14 cellular contexts compared by ENCODE assay signal in genomic region chr6:85113934-85114582, GRCh38.
DNase-seq lines count a peak whose midpoint lies in the region; TF ChIP-seq lines count a peak whose summit lies in the region.
"Had no signal": no experiment of that assay in that cellular context is flagged by ENCODE, and none has a peak within 500 bp of the region (broad histone marks: within the 10 kb centered on the region; RNA-seq: fewer than 3 reads in every experiment).

No MANE protein-coding gene starts in this region.

- WGBS in esophagus muscularis mucosa, result 32% methylated on average over 21 of the region's 21 CpGs

- no peaks in the 10 kb centered on the region for H3K79me2 ChIP-seq in parathyroid adenoma

- H3K9ac ChIP-seq in parathyroid adenoma, result no peak overlapping the region
- H3K9ac ChIP-seq: BLaER1 treated with 17β-estradiol and CSF1 and Interleukin-3, amounts not matched to agents 10 nM and 100 nM; neural progenitor cell had no signal

- intact Hi-C loops in esophagus muscularis mucosa (cut with DNase I), result no loop called here
- intact Hi-C loops in activated naive CD4-positive, alpha-beta T cell treated with anti-CD3 and anti-CD28 coated beads for 36 hours (cut with micrococcal nuclease), result no loop called here

- H3K4me1 ChIP-seq in esophagus muscularis mucosa, result peaks cover 0 to 34% (median 25%) of the 10 kb centered on the region in 4 donors
- H3K4me1 ChIP-seq in parathyroid adenoma, result no peaks in the 10 kb centered on the region
- H3K4me1 ChIP-seq: BLaER1 treated with 17β-estradiol and CSF1 and Interleukin-3, amounts not matched to agents 10 nM and 100 nM had no signal

- no peak overlapping the region for H3K27ac Mint-ChIP-seq in activated naive CD4-positive, alpha-beta T cell treated with anti-CD3 and anti-CD28 coated beads for 36 hours
- H3K27ac Mint-ChIP-seq: activated naive CD8-positive, alpha-beta T cell treated with anti-CD3 and anti-CD28 coated beads for 36 hours; neural progenitor cell had no signal

- no peaks in the 10 kb centered on the region for H3K27me3 ChIP-seq in esophagus muscularis mucosa
- no peaks in the 10 kb centered on the region for H3K27me3 ChIP-seq in parathyroid adenoma (ENCODE audit: control insufficient read depth, insufficient read depth, low read length)
- H3K27me3 ChIP-seq: BLaER1 treated with 17β-estradiol and CSF1 and Interleukin-3, amounts not matched to agents 10 nM and 100 nM; neural progenitor cell had no signal

- no peaks in the 10 kb centered on the region for H3K9me3 ChIP-seq in esophagus muscularis mucosa
- no peaks in the 10 kb centered on the region for H3K9me3 ChIP-seq in parathyroid adenoma (ENCODE audit: control insufficient read depth, low read length)
- H3K9me3 ChIP-seq: BLaER1 treated with 17β-estradiol and CSF1 and Interleukin-3, amounts not matched to agents 10 nM and 100 nM had no signal

- H3K9me3 Mint-ChIP-seq in activated naive CD4-positive, alpha-beta T cell treated with anti-CD3 and anti-CD28 coated beads for 36 hours, result no peaks in the 10 kb centered on the region
- H3K9me3 Mint-ChIP-seq: activated naive CD8-positive, alpha-beta T cell treated with anti-CD3 and anti-CD28 coated beads for 36 hours; neural progenitor cell had no signal

- H3K27ac ChIP-seq in esophagus muscularis mucosa (replicated peaks in 1 of 4), result peak overlapping the region; percentile 54 to 68 (median 59)
- H3K27ac ChIP-seq in parathyroid adenoma, result no peak overlapping the region
- H3K27ac ChIP-seq: BLaER1 treated with 17β-estradiol and CSF1 and Interleukin-3, amounts not matched to agents 10 nM and 100 nM; neural progenitor cell had no signal

- H3K4me2 ChIP-seq in parathyroid adenoma (ENCODE audit: low read length), result peak overlapping the region; percentile 35
- H3K4me2 ChIP-seq: BLaER1 treated with 17β-estradiol and CSF1 and Interleukin-3, amounts not matched to agents 10 nM and 100 nM; neural progenitor cell had no signal

- TF ChIP-seq EP300 in esophagus muscularis mucosa (IDR thresholded peaks at IDR 0.05), result peak; percentile 96

- no peaks in the 10 kb centered on the region for H3K36me3 Mint-ChIP-seq in activated naive CD4-positive, alpha-beta T cell treated with anti-CD3 and anti-CD28 coated beads for 36 hours (ENCODE audit: low read depth)
- H3K36me3 Mint-ChIP-seq: activated naive CD8-positive, alpha-beta T cell treated with anti-CD3 and anti-CD28 coated beads for 36 hours; neural progenitor cell had no signal

- H3K4me1 Mint-ChIP-seq in activated naive CD4-positive, alpha-beta T cell treated with anti-CD3 and anti-CD28 coated beads for 36 hours (ENCODE audit: low read depth), result no peaks in the 10 kb centered on the region
- H3K4me1 Mint-ChIP-seq: activated naive CD8-positive, alpha-beta T cell treated with anti-CD3 and anti-CD28 coated beads for 36 hours had no signal

- TF ChIP-seq CTCF in AG09309 (IDR thresholded peaks at IDR 0.05; ENCODE audit: control insufficient read depth, insufficient read depth, low read depth, low read length, missing control alignments), result no peak
- TF ChIP-seq CTCF in esophagus muscularis mucosa (IDR thresholded peaks at IDR 0.05), result no peak
- TF ChIP-seq CTCF in parathyroid adenoma (IDR thresholded peaks at IDR 0.05), result no peak

- no peak overlapping the region for H2AFZ ChIP-seq in parathyroid adenoma
- H2AFZ ChIP-seq: neural progenitor cell had no signal

- no peaks in the 10 kb centered on the region for H3K36me3 ChIP-seq in esophagus muscularis mucosa
- H3K36me3 ChIP-seq in parathyroid adenoma (ENCODE audit: control insufficient read depth, insufficient read depth, low read length), result no peaks in the 10 kb centered on the region
- H3K36me3 ChIP-seq: BLaER1 treated with 17β-estradiol and CSF1 and Interleukin-3, amounts not matched to agents 10 nM and 100 nM; neural progenitor cell had no signal

- H3K4me3 ChIP-seq in AG09309 (ENCODE audit: control insufficient read depth, low read depth, low read length) (peak overlapping the region; percentile 35), esophagus muscularis mucosa (peak overlapping the region; percentile 24 to 49 (median 38)), parathyroid adenoma (ENCODE audit: low read depth, low read length) (no peak overlapping the region)
- H3K4me3 ChIP-seq: BLaER1 treated with 17β-estradiol and CSF1 and Interleukin-3, amounts not matched to agents 10 nM and 100 nM; neural progenitor cell had no signal

- CTCF ChIA-PET in activated naive CD4-positive, alpha-beta T cell treated with anti-CD3 and anti-CD28 coated beads for 36 hours (lab: Charles Lee), result no interaction called here

- no peak for DNase-seq in AG09309 (ENCODE audit: low read depth)
- peak; percentile 72 for DNase-seq in NCI-H1417 treated with DMSO at 0.1 percent for 48 hours (lab: John Stamatoyannopoulos, UW)
- no peak for DNase-seq in esophagus muscularis mucosa (ENCODE audit: extremely low spot score)
- DNase-seq in hippocampal formation (lab: John Stamatoyannopoulos, UW), result no peak
- no peak for DNase-seq in KBM-7
- DNase-seq in T-helper 1 cell, result no peak
- no peak for DNase-seq in activated naive CD4-positive, alpha-beta T cell treated with anti-CD3 and anti-CD28 coated beads for 36 hours
- DNase-seq: activated naive CD8-positive, alpha-beta T cell treated with anti-CD3 and anti-CD28 coated beads for 36 hours; NCI-H345; RPMI8226; stimulated activated CD8-positive, alpha-beta memory T cell treated with anti-CD3 and anti-CD28 coated beads, Interleukin-4, amount 100 ng/mL, for 48 hours had no signal

- TF ChIP-seq POLR2A in esophagus muscularis mucosa (IDR thresholded peaks at IDR 0.05; ENCODE audit: low read depth), result no peak

- no peaks in the 10 kb centered on the region for H3K27me3 Mint-ChIP-seq in activated naive CD4-positive, alpha-beta T cell treated with anti-CD3 and anti-CD28 coated beads for 36 hours (ENCODE audit: low read depth)
- H3K27me3 Mint-ChIP-seq: activated naive CD8-positive, alpha-beta T cell treated with anti-CD3 and anti-CD28 coated beads for 36 hours had no signal

- in situ Hi-C loops in KBM-7 (cut with MboI; ENCODE audit: low pct_unique_long_range_greater_than_20kb, low sequenced_read_pairs), result no loop called here

- no peak overlapping the region for H3K4me3 Mint-ChIP-seq in activated naive CD4-positive, alpha-beta T cell treated with anti-CD3 and anti-CD28 coated beads for 36 hours
- H3K4me3 Mint-ChIP-seq: activated naive CD8-positive, alpha-beta T cell treated with anti-CD3 and anti-CD28 coated beads for 36 hours; neural progenitor cell had no signal
